In genomic region chr9:66936194-66936870, GRCh38 we compare ENCODE assay signal across 3 cellular contexts. TPM values are rescaled to one million over a fixed set of nuclear protein-coding genes. Genes with fewer than 3 reads are reported as not detected.
"Had no signal": no experiment of that assay in that cellular context is flagged by ENCODE, and none has a peak within 500 bp of the region (broad histone marks: within the 10 kb centered on the region; RNA-seq: fewer than 3 reads in every experiment).

No MANE protein-coding gene starts in this region.

RNA-seq across cellular contexts. Expression of gene SPATA31A3, which starts 56.0 kb away (rescaled TPM):
- total RNA-seq: LHCN-M2, M059J, MCF 10A had no signal
